ENCODE assay signal across 8 cellular contexts in the genomic region with DNA sequence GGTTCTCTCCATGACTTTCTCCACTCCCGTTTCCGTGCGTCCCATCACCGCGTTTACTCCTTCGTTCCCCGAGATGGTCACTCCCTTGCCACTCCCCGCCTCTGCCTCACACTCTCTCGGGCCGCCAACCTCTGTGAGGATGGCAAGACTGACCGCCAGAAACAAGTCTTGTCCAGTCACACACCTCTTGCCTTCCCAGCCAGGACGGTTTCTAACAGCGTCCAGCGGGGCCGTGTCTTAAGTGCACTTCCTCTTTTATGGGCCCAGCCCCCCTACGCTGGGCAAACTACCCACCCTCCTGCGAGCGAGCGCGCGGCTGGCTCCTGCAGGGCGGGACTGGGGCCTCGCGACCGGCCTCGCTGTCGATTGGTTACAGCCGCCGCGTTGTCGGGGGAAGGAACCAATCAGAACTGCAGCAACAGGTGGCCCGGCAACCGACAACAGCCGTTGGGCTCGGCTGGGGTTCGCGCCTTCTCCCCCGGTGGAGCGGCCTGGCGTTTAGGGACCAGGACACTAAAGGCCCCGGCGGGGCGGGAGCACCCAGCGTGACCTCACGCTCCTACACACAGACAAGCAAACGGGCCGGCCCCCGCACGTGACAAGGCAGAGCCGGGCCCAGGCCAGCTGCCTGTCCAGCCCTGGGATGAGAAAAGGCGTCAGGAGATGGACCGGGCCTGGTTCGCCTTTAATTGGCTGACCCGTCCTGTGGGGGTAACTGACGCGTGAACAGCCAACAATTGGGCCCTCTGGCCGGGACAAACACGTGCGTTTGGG. TPM values are rescaled to one million over a fixed set of nuclear protein-coding genes. Genes with fewer than 3 reads are reported as not detected.
DNase-seq lines count a peak whose midpoint lies in the region; ATAC-seq, FAIRE-seq and TF ChIP-seq lines count a peak whose summit lies in the region.

No MANE protein-coding gene starts in this region.

- ATAC-seq in HG02623 (IDR thresholded peaks at IDR 0.05; ENCODE audit: unreplicated experiment): peak; percentile 59
- peak; percentile 87 to 95 (median 91) for ATAC-seq in pancreas

- peaks cover 51% of the 10 kb centered on the region for H3K4me1 Mint-ChIP-seq in activated naive CD8-positive, alpha-beta T cell treated with anti-CD3 and anti-CD28 coated beads for 36 hours

- DNase-seq in GM12864 (ENCODE audit: low read depth): peak; percentile 89
- DNase-seq in NCI-H1105 (lab: John Stamatoyannopoulos, UW): peak; percentile 96
- peak; percentile 94 for DNase-seq in SKM-1 (lab: John Stamatoyannopoulos, UW; ENCODE audit: unreplicated experiment)
- peak; percentile 96 for DNase-seq in activated naive CD8-positive, alpha-beta T cell treated with anti-CD3 and anti-CD28 coated beads for 36 hours
- DNase-seq in cardiac muscle cell (ENCODE audit: low read depth in 1 of 2, low spot score in 1 of 2): peak; percentile 86 to 93
- DNase-seq in pancreas: peak; percentile 86 to 95 (median 92)
- peak; percentile 95 for DNase-seq in thyroid gland

- peak; percentile 60 to 73 for TF ChIP-seq POLR2A in thyroid gland (IDR thresholded peaks at IDR 0.05)

- H3K4me3 Mint-ChIP-seq in activated naive CD8-positive, alpha-beta T cell treated with anti-CD3 and anti-CD28 coated beads for 36 hours: peak overlapping the region; percentile 92

- H3K27me3 Mint-ChIP-seq in activated naive CD8-positive, alpha-beta T cell treated with anti-CD3 and anti-CD28 coated beads for 36 hours: no peaks in the 10 kb centered on the region

- peak overlapping the region; percentile 58 for H3K27ac ChIP-seq in cardiac muscle cell
- H3K27ac ChIP-seq in pancreas: peak overlapping the region; percentile 64 to 86 (median 80)
- H3K27ac ChIP-seq in thyroid gland: peak overlapping the region; percentile 83 to 93 (median 92)

- H3K4me1 ChIP-seq in cardiac muscle cell (ENCODE audit: low read depth) (peaks cover 8% of the 10 kb centered on the region), pancreas (peaks cover 0 to 25% (median 7%) of the 10 kb centered on the region in 3 donors), thyroid gland (peaks cover 21 to 28% of the 10 kb centered on the region in 2 donors)

- H3K36me3 Mint-ChIP-seq in activated naive CD8-positive, alpha-beta T cell treated with anti-CD3 and anti-CD28 coated beads for 36 hours: peaks cover 42% of the 10 kb centered on the region

- H3K4me3 ChIP-seq in GM12864 (ENCODE audit: low read depth, low read length) (peak overlapping the region; percentile 94), cardiac muscle cell (peak overlapping the region; percentile 45), pancreas (peak overlapping the region; percentile 43 to 57 (median 46)), thyroid gland (replicated peaks in 1 of 3) (peak overlapping the region; percentile 18 to 76 (median 51))

- no peaks in the 10 kb centered on the region for H3K9me3 Mint-ChIP-seq in activated naive CD8-positive, alpha-beta T cell treated with anti-CD3 and anti-CD28 coated beads for 36 hours

- intact Hi-C loops in pancreas (cut with DNase I) (no loop called here), thyroid gland (cut with DNase I) (loop anchor here (5.0 kb wide), 1 partner anchor 39 kb away; no protein-coding TSS in a partner anchor)

- H3K27me3 ChIP-seq in cardiac muscle cell: no peaks in the 10 kb centered on the region
- H3K27me3 ChIP-seq in pancreas: no peaks in the 10 kb centered on the region
- H3K27me3 ChIP-seq in thyroid gland: no peaks in the 10 kb centered on the region

- TF ChIP-seq CTCF in GM12864 (IDR thresholded peaks at IDR 0.05; ENCODE audit: low read depth, low read length, missing control alignments) (no peak), cardiac muscle cell (IDR thresholded peaks at IDR 0.05; ENCODE audit: low read depth, low read length) (no peak), pancreas (IDR thresholded peaks at IDR 0.05) (no peak), thyroid gland (IDR thresholded peaks at IDR 0.05) (no peak)

- H3K36me3 ChIP-seq in cardiac muscle cell (no peaks in the 10 kb centered on the region), pancreas (no peaks in the 10 kb centered on the region), thyroid gland (peaks cover under 1 to 5% of the 10 kb centered on the region in 2 donors)

- peak overlapping the region; percentile 98 for H3K27ac Mint-ChIP-seq in activated naive CD8-positive, alpha-beta T cell treated with anti-CD3 and anti-CD28 coated beads for 36 hours

- H3K9me3 ChIP-seq in cardiac muscle cell (ENCODE audit: low read depth): no peaks in the 10 kb centered on the region
- no peaks in the 10 kb centered on the region for H3K9me3 ChIP-seq in pancreas
- no peaks in the 10 kb centered on the region for H3K9me3 ChIP-seq in thyroid gland

- 0 to 1% methylated on average over 58 to 59 of the region's 59 CpGs for WGBS in pancreas, 2 donors
- 0 to 2% methylated on average over 26 to 47 of the region's 59 CpGs for WGBS in thyroid gland, 2 donors

- no peak for FAIRE-seq in pancreas (lab: Jason Lieb, UNC)

RNA-seq across cellular contexts. Expression of gene UCP2, which starts 0.5 kb away (rescaled TPM):
- total RNA-seq in activated naive CD8-positive, alpha-beta T cell treated with anti-CD3 and anti-CD28 coated beads for 36 hours: 100 to 1,000 TPM; 180 to 181 TPM
- total RNA-seq in cardiac muscle cell (4.7 and 25.9 TPM in 2 replicates), pancreas (10 to 100 TPM in 4 of 6 donors, 1 to 10 TPM in 2; 4.6 to 19.4 (median 12.7) TPM), thyroid gland (10 to 100 TPM; 41.4 to 97.0 (median 52.5) TPM)
- polyA plus RNA-seq in cardiac muscle cell (34.8 and 57.8 TPM in 2 replicates), pancreas (10 to 100 TPM in 1 of 2 donors, 1 to 10 TPM in 1; 10.0 to 16.1 TPM)

RNA-seq across cellular contexts. Expression of gene UCP3, which starts 25.7 kb away (rescaled TPM):
- total RNA-seq in activated naive CD8-positive, alpha-beta T cell treated with anti-CD3 and anti-CD28 coated beads for 36 hours: 1 to 10 TPM in 1 of 2 experiments, under 1 TPM in 1; 0.89 to 1.1 TPM
- total RNA-seq in cardiac muscle cell (1.6 and 2.0 TPM in 2 replicates), pancreas (1 to 10 TPM in 1 of 6 donors, under 1 TPM in 5; 0.32 to 1.5 (median 0.67) TPM), thyroid gland (1 to 10 TPM; 3.1 to 3.6 (median 3.4) TPM)
- polyA plus RNA-seq in cardiac muscle cell (0.59 and 0.95 TPM in 2 replicates), pancreas (1 to 10 TPM; 2.0 TPM)

RNA-seq across cellular contexts. Expression of gene DNAJB13, which starts 32.4 kb away (rescaled TPM):
- total RNA-seq in activated naive CD8-positive, alpha-beta T cell treated with anti-CD3 and anti-CD28 coated beads for 36 hours: under 1 TPM; 0.18 to 0.21 TPM
- total RNA-seq in cardiac muscle cell: 0.24 and 0.28 TPM in 2 replicates
- polyA plus RNA-seq in cardiac muscle cell: 0.25 TPM in 1 of 2 replicates, not detected in the other
- 1 to 10 TPM in 1 of 6 donors, under 1 TPM in 5; 0.22 to 1.8 (median 0.41) TPM for total RNA-seq in pancreas
- 1 to 10 TPM in 1 of 2 donors, under 1 TPM in 1; 0.99 to 2.1 TPM for polyA plus RNA-seq in pancreas
- total RNA-seq in thyroid gland: under 1 TPM in 1 of 4 donors, not detected in 3; 0.75 TPM

Comparison
In these comparisons a context has a peak if more than half of its experiments do, and no peak if none do; other contexts are left out.
1. Peak in every context shown above with its lines: DNase-seq, ATAC-seq, H3K4me3 ChIP-seq and H3K27ac ChIP-seq.